ENCODE assay signal across 10 cellular contexts in the genomic region with DNA sequence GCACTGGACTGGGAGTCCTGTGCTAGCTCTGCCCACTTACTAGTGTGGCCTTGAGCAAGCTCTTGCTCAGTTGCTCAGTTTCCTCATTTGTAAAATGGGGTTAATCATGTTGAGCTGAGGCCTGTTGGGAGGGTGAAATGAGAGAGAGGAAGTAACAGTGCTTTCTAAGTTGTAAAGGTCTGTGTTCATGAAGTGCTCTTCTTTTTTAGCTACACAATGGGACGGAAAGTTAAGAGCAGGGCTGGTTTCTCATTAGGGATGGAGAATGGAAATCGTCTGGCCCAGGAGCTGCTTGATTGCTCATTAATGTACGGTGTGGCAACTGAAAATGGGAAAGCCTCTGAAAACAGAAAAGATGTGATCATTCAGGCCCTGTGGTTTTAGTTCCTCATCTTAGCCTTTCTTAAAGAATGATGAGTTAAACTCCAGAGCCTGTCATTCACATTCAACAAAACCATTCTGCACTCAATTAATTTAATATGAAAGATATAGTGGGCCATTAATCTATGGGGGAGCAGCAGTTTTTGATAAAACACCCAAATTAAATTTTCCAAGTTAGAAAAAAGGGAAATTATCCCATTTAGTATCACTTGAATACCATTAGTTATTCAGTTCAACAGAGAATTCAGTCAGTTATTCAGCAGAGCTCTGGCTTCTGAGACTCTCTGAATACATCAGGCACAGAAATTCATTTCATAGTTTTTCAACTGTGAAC.
DNase-seq lines count a peak whose midpoint lies in the region; ATAC-seq and TF ChIP-seq lines count a peak whose summit lies in the region.
"Had no signal": no experiment of that assay in that cellular context is flagged by ENCODE, and none has a peak within 500 bp of the region (broad histone marks: within the 10 kb centered on the region; RNA-seq: fewer than 3 reads in every experiment).

No MANE protein-coding gene starts in this region.

- peak; percentile 1 for DNase-seq in sigmoid colon
- DNase-seq in left ventricle myocardium superior = no peak
- no peak for DNase-seq in activated CD4-positive, alpha-beta T cell treated with anti-CD3 and anti-CD28 coated beads for 1 hour
- no peak for DNase-seq in effector CD8-positive, alpha-beta T cell (lab: John Stamatoyannopoulos, UW)
- DNase-seq: activated naive CD4-positive, alpha-beta T cell; effector CD4-positive, alpha-beta T cell had no signal

- no peak overlapping the region for H3K27ac ChIP-seq in sigmoid colon
- H3K27ac ChIP-seq: VCaP had no signal

- no peaks in the 10 kb centered on the region for H3K4me1 ChIP-seq in sigmoid colon

- H3K27me3 ChIP-seq in sigmoid colon = no peaks in the 10 kb centered on the region

- intact Hi-C loops in sigmoid colon (cut with DNase I) = no loop called here
- intact Hi-C loops in left ventricle myocardium superior (cut with micrococcal nuclease) = loop anchor here (5.0 kb wide), 1 partner anchor 156 kb away; no protein-coding TSS in a partner anchor

- no peaks in the 10 kb centered on the region for H3K36me3 ChIP-seq in sigmoid colon

- 58 to 85% methylated on average over 3 of the region's 3 CpGs for WGBS in sigmoid colon, 2 donors

- no peak overlapping the region for H3K4me3 ChIP-seq in sigmoid colon

- TF ChIP-seq EP300 in sigmoid colon (IDR thresholded peaks at IDR 0.05) = no peak

- peaks cover 0 to 5% (median 0%) of the 10 kb centered on the region in 4 donors for H3K9me3 ChIP-seq in sigmoid colon

- no peak for TF ChIP-seq POLR2A in sigmoid colon (IDR thresholded peaks at IDR 0.05)

- TF ChIP-seq CTCF in sigmoid colon (IDR thresholded peaks at IDR 0.05) = no peak

- ATAC-seq in GM19035 (IDR thresholded peaks at IDR 0.05; ENCODE audit: unreplicated experiment) = peak; percentile 59
- ATAC-seq in HG02678 (IDR thresholded peaks at IDR 0.05; ENCODE audit: unreplicated experiment) = peak; percentile 62
- ATAC-seq in HG03571 (IDR thresholded peaks at IDR 0.05; ENCODE audit: unreplicated experiment) = peak; percentile 66
- ATAC-seq in left ventricle myocardium superior = no peak
